In genomic region chr4:182916483-182917181, GRCh38 we compare ENCODE assay signal across 8 cellular contexts. TPM values are rescaled to one million over a fixed set of nuclear protein-coding genes. Genes with fewer than 3 reads are reported as not detected.
A peak's percentile ranks its signal among the peaks of the same experiment; 100 is the strongest.
DNase-seq lines count a peak whose midpoint lies in the region; ATAC-seq and TF ChIP-seq lines count a peak whose summit lies in the region.

No MANE protein-coding gene starts in this region.

- DNase-seq in ELF-1 (ENCODE audit: low read depth, low spot score) = peak; percentile 54
- DNase-seq in T-helper 22 cell (ENCODE audit: low read depth) = peak; percentile 6
- no peak for DNase-seq in chondrocyte (ENCODE audit: low spot score)
- peak; percentile 55 to 85 for DNase-seq in left lung
- peak; percentile 13 to 18 for DNase-seq in stimulated activated CD4-positive, alpha-beta T cell treated with anti-CD3 and anti-CD28 coated beads, Interleukin-4, amount 100 ng/mL, for 48 hours (ENCODE audit: low read depth in 2 of 2)
- no peak for DNase-seq in GOT3 (lab: John Stamatoyannopoulos, UW)

- H3K9me3 ChIP-seq in HUES6 (ENCODE audit: control insufficient read depth, insufficient read depth, low read depth, low read length) = no peaks in the 10 kb centered on the region
- H3K9me3 ChIP-seq in left lung = no peaks in the 10 kb centered on the region

- ATAC-seq in GM21528 (IDR thresholded peaks at IDR 0.05; ENCODE audit: low FRiP score, unreplicated experiment) (peak; percentile 34), left lung (peak; percentile 49)

- peak overlapping the region; percentile 71 for H3K4me3 ChIP-seq in HUES6 (ENCODE audit: low read depth, low read length)
- peak overlapping the region; percentile 64 to 65 for H3K4me3 ChIP-seq in left lung

- H3K9ac ChIP-seq in HUES6 (ENCODE audit: low read length) = peak overlapping the region; percentile 93

- H3K4me1 Mint-ChIP-seq in chondrocyte (ENCODE audit: low read depth) = peaks cover 50% of the 10 kb centered on the region

- TF ChIP-seq CTCF in chondrocyte (IDR thresholded peaks at IDR 0.05) (no peak), left lung (IDR thresholded peaks at IDR 0.05) (no peak)

- H3K9me3 Mint-ChIP-seq in chondrocyte (ENCODE audit: low read depth) = no peaks in the 10 kb centered on the region

- peaks cover 24% of the 10 kb centered on the region for H3K4me1 ChIP-seq in HUES6 (ENCODE audit: control insufficient read depth, insufficient read depth, low read length)
- H3K4me1 ChIP-seq in left lung = peaks cover 5 to 22% of the 10 kb centered on the region in 2 donors

- peak overlapping the region; percentile 95 for H3K27ac Mint-ChIP-seq in chondrocyte (ENCODE audit: unreplicated experiment)

- H3K4me3 Mint-ChIP-seq in chondrocyte (ENCODE audit: unreplicated experiment) = peak overlapping the region; percentile 81

- peaks cover 27% of the 10 kb centered on the region for H3K36me3 ChIP-seq in HUES6 (ENCODE audit: control insufficient read depth, insufficient read depth, low read length)
- H3K36me3 ChIP-seq in left lung = peaks cover 0 to 31% of the 10 kb centered on the region in 2 donors

- peaks cover 13% of the 10 kb centered on the region for H3K36me3 Mint-ChIP-seq in chondrocyte (ENCODE audit: low read depth)

- H3K27me3 Mint-ChIP-seq in chondrocyte (ENCODE audit: low read depth) = no peaks in the 10 kb centered on the region

- H3K27ac ChIP-seq in HUES6 (ENCODE audit: low read depth, low read length) (peak overlapping the region; percentile 79; the same call in 1 of the 2 replicates), left lung (peak overlapping the region; percentile 96 to 97)

- intact Hi-C loops in left lung (cut with DNase I) = no loop called here

- H3K27me3 ChIP-seq in HUES6 (ENCODE audit: control insufficient read depth, insufficient read depth, low read length) (no peaks in the 10 kb centered on the region), left lung (no peaks in the 10 kb centered on the region)

RNA-seq across cellular contexts. Expression of gene DCTD, which starts 0.6 kb away (rescaled TPM):
- total RNA-seq in chondrocyte = 127 to 131 TPM (median 130 TPM) in 3 replicates
- 10 to 100 TPM; 83.4 to 96.9 TPM for total RNA-seq in left lung

Comparison
In these comparisons a context has a peak if more than half of its experiments do, and no peak if none do; other contexts are left out.
1. DNase-seq: peak in ELF-1 (single experiment), T-helper 22 cell (single experiment), left lung (2 of 2) and stimulated activated CD4-positive, alpha-beta T cell treated with anti-CD3 and anti-CD28 coated beads, Interleukin-4, amount 100 ng/mL, for 48 hours (2 of 2); none in chondrocyte (single experiment) and GOT3 (single experiment).